1 cellular context compared by ENCODE assay signal in genomic region chr11:66545701-66546367, GRCh38.
TF ChIP-seq lines count a peak whose summit lies in the region.

Gene ZDHHC24, minus strand, starts transcription at chr11:66546048. Its CDS starts 45 bp downstream, at chr11:66546003.

TF ChIP-seq in H1, 55 proteins besides CTCF, POLR2A, EP300 and RAD21 (continued from another document):
- TF ChIP-seq KDM1A (IDR thresholded peaks at IDR 0.05; ENCODE audit: borderline replicate concordance, low read length), result no peak
- no peak for TF ChIP-seq SIRT6 (IDR thresholded peaks at IDR 0.05; ENCODE audit: low read length)
- TF ChIP-seq CHD2 (IDR thresholded peaks at IDR 0.05; ENCODE audit: low read length), result peak; percentile 71
- no peak for TF ChIP-seq TCF12 (IDR thresholded peaks at IDR 0.05; ENCODE audit: low read depth, low read length)
- TF ChIP-seq NANOG (IDR thresholded peaks at IDR 0.05; ENCODE audit: insufficient read depth, low read depth, low read length, poor library complexity, severe bottlenecking), result peak; percentile 2
- peak; percentile 40; the same call in 1 of the 2 replicates for TF ChIP-seq TAF1 (IDR thresholded peaks at IDR 0.05; ENCODE audit: low read depth, low read length)
- TF ChIP-seq SP2 (IDR thresholded peaks at IDR 0.05; ENCODE audit: low read length), result peak; percentile 56
- no peak for TF ChIP-seq CBX5 (IDR thresholded peaks at IDR 0.05; ENCODE audit: low read depth, low read length)
- TF ChIP-seq SAP30 (IDR thresholded peaks at IDR 0.05; ENCODE audit: insufficient read depth, insufficient replicate concordance, low read length), result no peak
- no peak for TF ChIP-seq TAF7 (optimal IDR thresholded peaks at IDR 0.05; ENCODE audit: borderline replicate concordance, low read depth, low read length)
- TF ChIP-seq SP1 (IDR thresholded peaks at IDR 0.05; ENCODE audit: low read depth, low read length), result peak; percentile 77
- 0 out of 2 replicates have a peak, but pooled peaks have one; percentile 12 for TF ChIP-seq TEAD4 (IDR thresholded peaks at IDR 0.05; ENCODE audit: low read depth, low read length)
- peak in 1 of 2 experiments; percentile 20; a peak in 1 of 4 replicates for TF ChIP-seq HDAC2 (IDR thresholded peaks at IDR 0.05; ENCODE audit: borderline replicate concordance in 1 of 2, low read depth in 2 of 2, low read length in 2 of 2)
- TF ChIP-seq ZNF274 (IDR thresholded peaks at IDR 0.05; ENCODE audit: borderline replicate concordance, extremely low read depth, low read length), result no peak
- TF ChIP-seq SUZ12 (IDR thresholded peaks at IDR 0.05; ENCODE audit: low read length), result no peak
- TF ChIP-seq ATF3 (IDR thresholded peaks at IDR 0.05; ENCODE audit: insufficient read depth, low read depth, low read length), result no peak
- TF ChIP-seq BACH1 (IDR thresholded peaks at IDR 0.05; ENCODE audit: low read length), result peak; percentile 88
- TF ChIP-seq USF2 (IDR thresholded peaks at IDR 0.05; ENCODE audit: low read length), result no peak
TF ChIP-seq in H1: peak in this region for 12.
